In genomic region chr10:85293483-85293882, GRCh38 we compare ENCODE assay signal across 33 cellular contexts.
"Had no signal": no experiment of that assay in that cellular context is flagged by ENCODE, and none has a peak within 500 bp of the region (broad histone marks: within the 10 kb centered on the region; RNA-seq: fewer than 3 reads in every experiment).

No MANE protein-coding gene starts in this region.

- H3K27me3 ChIP-seq: adrenal gland, body of pancreas, dorsolateral prefrontal cortex, esophagus muscularis mucosa, gastroesophageal sphincter, heart right ventricle had no signal

- H3K9me3 Mint-ChIP-seq: activated CD4-positive, alpha-beta memory T cell treated with anti-CD3 and anti-CD28 coated beads for 36 hours; activated CD4-positive, alpha-beta T cell treated with anti-CD3 and anti-CD28 coated beads, Interleukin-2, amount 10 ng/mL, durations not matched to agents 24 days and 14 days; activated T-helper 1 cell treated with anti-CD3 and anti-CD28 coated beads, Interleukin-12 subunit alpha, Interleukin-12 subunit beta, Interleukin-2, Interleukin-4 antibody, amounts not matched to agents 30 ng/mL and 10 ng/mL and 1 ng/mL, durations not matched to agents 14 hours and 24 hours and 36 hours; dendritic cell treated with granulocyte-macrophage colony-stimulating factor and Interleukin-4, amounts not matched to agents 40 ng/mL and 50 ng/mL, for 4 days had no signal

- ATAC-seq: activated CD4-positive, alpha-beta T cell treated with anti-CD3 and anti-CD28 coated beads for 36 hours; activated CD8-positive, alpha-beta memory T cell treated with anti-CD3 and anti-CD28 coated beads, Interleukin-2, amount 10 ng/mL, durations not matched to agents 7 days and 5 days; activated CD8-positive, alpha-beta T cell treated with anti-CD3 and anti-CD28 coated beads, Interleukin-2, amount 10 ng/mL, durations not matched to agents 7 days and 5 days; activated naive CD8-positive, alpha-beta T cell treated with anti-CD3 and anti-CD28 coated beads, Interleukin-2, amount 50 U/mL, for 24 hours; body of pancreas; gastroesophageal sphincter; heart right ventricle had no signal

- H3K4me3 Mint-ChIP-seq: activated CD4-positive, alpha-beta memory T cell treated with anti-CD3 and anti-CD28 coated beads for 36 hours; activated CD4-positive, alpha-beta T cell treated with anti-CD3 and anti-CD28 coated beads for 36 hours; activated CD4-positive, alpha-beta T cell treated with anti-CD3 and anti-CD28 coated beads, Interleukin-2, amount 10 ng/mL, durations not matched to agents 24 days and 14 days; activated CD8-positive, alpha-beta memory T cell treated with anti-CD3 and anti-CD28 coated beads, Interleukin-2, amount 10 ng/mL, durations not matched to agents 7 days and 5 days; activated CD8-positive, alpha-beta T cell treated with anti-CD3 and anti-CD28 coated beads, Interleukin-2, amount 10 ng/mL, durations not matched to agents 7 days and 5 days; activated naive CD4-positive, alpha-beta T cell treated with anti-CD3 and anti-CD28 coated beads for 36 hours; activated naive CD4-positive, alpha-beta T cell treated with anti-CD3 and anti-CD28 coated beads, Interleukin-2, amount 50 U/mL, for 24 hours; activated naive CD8-positive, alpha-beta T cell treated with anti-CD3 and anti-CD28 coated beads for 36 hours; activated naive CD8-positive, alpha-beta T cell treated with anti-CD3 and anti-CD28 coated beads, Interleukin-2, amount 50 U/mL, for 24 hours; activated T-helper 1 cell treated with anti-CD3 and anti-CD28 coated beads, Interleukin-12 subunit alpha, Interleukin-12 subunit beta, Interleukin-2, Interleukin-4 antibody, amounts not matched to agents 30 ng/mL and 10 ng/mL and 1 ng/mL, durations not matched to agents 14 hours and 24 hours and 36 hours; central memory CD8-positive, alpha-beta T cell; dendritic cell treated with granulocyte-macrophage colony-stimulating factor and Interleukin-4, amounts not matched to agents 40 ng/mL and 50 ng/mL, for 4 days; endodermal cell had no signal

- DNase-seq: activated CD4-positive, alpha-beta memory T cell treated with anti-CD3 and anti-CD28 coated beads for 36 hours; activated CD4-positive, alpha-beta T cell treated with anti-CD3 and anti-CD28 coated beads for 36 hours; activated CD4-positive, alpha-beta T cell treated with anti-CD3 and anti-CD28 coated beads, Interleukin-2, amount 10 ng/mL, durations not matched to agents 24 days and 14 days; activated CD4-positive, CD25-positive, alpha-beta regulatory T cell; activated CD4-positive, CD25-positive, alpha-beta regulatory T cell treated with anti-CD3 and anti-CD28 coated beads, Interleukin-2, amount 50 U/mL, for 72 hours; activated CD8-positive, alpha-beta memory T cell treated with anti-CD3 and anti-CD28 coated beads, Interleukin-2, amount 10 ng/mL, durations not matched to agents 7 days and 5 days; activated CD8-positive, alpha-beta memory T cell treated with anti-CD3 and anti-CD28 coated beads, Interleukin-2, amount 50 U/mL, for 4 hours; activated CD8-positive, alpha-beta T cell treated with anti-CD3 and anti-CD28 coated beads, Interleukin-2, amount 10 ng/mL, durations not matched to agents 7 days and 5 days; activated effector memory CD4-positive, alpha-beta T cell treated with anti-CD3 and anti-CD28 coated beads, Interleukin-2, amount 50 U/mL, for 16 hours; activated naive CD4-positive, alpha-beta T cell treated with anti-CD3 and anti-CD28 coated beads for 36 hours; activated naive CD8-positive, alpha-beta T cell treated with anti-CD3 and anti-CD28 coated beads for 36 hours; activated naive CD8-positive, alpha-beta T cell treated with anti-CD3 and anti-CD28 coated beads, Interleukin-2, amount 50 U/mL, for 24 hours; activated T-cell treated with anti-CD3 and anti-CD28 coated beads, Interleukin-2, amount 50 U/mL, for 1 hour; activated T-cell treated with anti-CD3 and anti-CD28 coated beads, Interleukin-2, amount 50 U/mL, for 48 hours; adrenal gland; amygdala; aorta; body of pancreas; dorsolateral prefrontal cortex; effector memory CD4-positive, alpha-beta T cell; endodermal cell; erythroblast; foreskin melanocyte; heart right ventricle; T-helper 2 cell had no signal

- H3K4me3 ChIP-seq: adrenal gland, body of pancreas, coronary artery, dorsolateral prefrontal cortex, esophagus muscularis mucosa, gastroesophageal sphincter, heart right ventricle had no signal

- H3K27ac ChIP-seq: adrenal gland, body of pancreas, coronary artery, dorsolateral prefrontal cortex, esophagus muscularis mucosa, gastroesophageal sphincter, heart right ventricle had no signal

- H3K36me3 ChIP-seq: adrenal gland, esophagus muscularis mucosa, gastroesophageal sphincter, heart right ventricle had no signal

- H3K9me3 ChIP-seq: adrenal gland, body of pancreas had no signal

- H3K4me1 Mint-ChIP-seq: activated CD4-positive, alpha-beta T cell treated with anti-CD3 and anti-CD28 coated beads for 36 hours; activated CD4-positive, alpha-beta T cell treated with anti-CD3 and anti-CD28 coated beads, Interleukin-2, amount 10 ng/mL, durations not matched to agents 24 days and 14 days; activated CD8-positive, alpha-beta memory T cell treated with anti-CD3 and anti-CD28 coated beads, Interleukin-2, amount 10 ng/mL, durations not matched to agents 7 days and 5 days; activated naive CD4-positive, alpha-beta T cell treated with anti-CD3 and anti-CD28 coated beads, Interleukin-2, amount 50 U/mL, for 24 hours; activated naive CD8-positive, alpha-beta T cell treated with anti-CD3 and anti-CD28 coated beads for 36 hours; activated naive CD8-positive, alpha-beta T cell treated with anti-CD3 and anti-CD28 coated beads, Interleukin-2, amount 50 U/mL, for 24 hours; central memory CD8-positive, alpha-beta T cell; endodermal cell had no signal

- H3K36me3 Mint-ChIP-seq: activated CD4-positive, alpha-beta memory T cell treated with anti-CD3 and anti-CD28 coated beads for 36 hours; activated CD8-positive, alpha-beta memory T cell treated with anti-CD3 and anti-CD28 coated beads, Interleukin-2, amount 10 ng/mL, durations not matched to agents 7 days and 5 days; activated naive CD4-positive, alpha-beta T cell treated with anti-CD3 and anti-CD28 coated beads, Interleukin-2, amount 50 U/mL, for 24 hours; activated naive CD8-positive, alpha-beta T cell treated with anti-CD3 and anti-CD28 coated beads for 36 hours had no signal

- H3K27ac Mint-ChIP-seq: activated CD4-positive, alpha-beta memory T cell treated with anti-CD3 and anti-CD28 coated beads for 36 hours; activated CD4-positive, alpha-beta T cell treated with anti-CD3 and anti-CD28 coated beads for 36 hours; activated CD4-positive, alpha-beta T cell treated with anti-CD3 and anti-CD28 coated beads, Interleukin-2, amount 10 ng/mL, durations not matched to agents 24 days and 14 days; activated CD8-positive, alpha-beta memory T cell treated with anti-CD3 and anti-CD28 coated beads, Interleukin-2, amount 10 ng/mL, durations not matched to agents 7 days and 5 days; activated CD8-positive, alpha-beta T cell treated with anti-CD3 and anti-CD28 coated beads, Interleukin-2, amount 10 ng/mL, durations not matched to agents 7 days and 5 days; activated naive CD4-positive, alpha-beta T cell treated with anti-CD3 and anti-CD28 coated beads for 36 hours; activated naive CD4-positive, alpha-beta T cell treated with anti-CD3 and anti-CD28 coated beads, Interleukin-2, amount 50 U/mL, for 24 hours; activated naive CD8-positive, alpha-beta T cell treated with anti-CD3 and anti-CD28 coated beads for 36 hours; activated naive CD8-positive, alpha-beta T cell treated with anti-CD3 and anti-CD28 coated beads, Interleukin-2, amount 50 U/mL, for 24 hours; activated T-helper 1 cell treated with anti-CD3 and anti-CD28 coated beads, Interleukin-12 subunit alpha, Interleukin-12 subunit beta, Interleukin-2, Interleukin-4 antibody, amounts not matched to agents 30 ng/mL and 10 ng/mL and 1 ng/mL, durations not matched to agents 14 hours and 24 hours and 36 hours; activated T-helper 2 cell treated with anti-CD3 and anti-CD28 coated beads, Interferon-gamma antibody, Interleukin-2, Interleukin-4, amounts not matched to agents 10 μg/mL and 5 μg/mL and 100 μg/mL, durations not matched to agents 14 hours and 24 hours and 36 hours; dendritic cell treated with granulocyte-macrophage colony-stimulating factor and Interleukin-4, amounts not matched to agents 40 ng/mL and 50 ng/mL, for 4 days; endodermal cell had no signal

- H3K27me3 Mint-ChIP-seq: activated CD4-positive, alpha-beta memory T cell treated with anti-CD3 and anti-CD28 coated beads for 36 hours; activated CD4-positive, alpha-beta T cell treated with anti-CD3 and anti-CD28 coated beads for 36 hours; activated CD4-positive, alpha-beta T cell treated with anti-CD3 and anti-CD28 coated beads, Interleukin-2, amount 10 ng/mL, durations not matched to agents 24 days and 14 days; activated CD8-positive, alpha-beta memory T cell treated with anti-CD3 and anti-CD28 coated beads, Interleukin-2, amount 10 ng/mL, durations not matched to agents 7 days and 5 days; activated naive CD4-positive, alpha-beta T cell treated with anti-CD3 and anti-CD28 coated beads, Interleukin-2, amount 50 U/mL, for 24 hours; activated naive CD8-positive, alpha-beta T cell treated with anti-CD3 and anti-CD28 coated beads for 36 hours; activated naive CD8-positive, alpha-beta T cell treated with anti-CD3 and anti-CD28 coated beads, Interleukin-2, amount 50 U/mL, for 24 hours; central memory CD8-positive, alpha-beta T cell; dendritic cell treated with granulocyte-macrophage colony-stimulating factor and Interleukin-4, amounts not matched to agents 40 ng/mL and 50 ng/mL, for 4 days had no signal

- H3K4me1 ChIP-seq: adrenal gland, body of pancreas, esophagus muscularis mucosa, gastroesophageal sphincter, heart right ventricle had no signal
